In the genomic region with DNA sequence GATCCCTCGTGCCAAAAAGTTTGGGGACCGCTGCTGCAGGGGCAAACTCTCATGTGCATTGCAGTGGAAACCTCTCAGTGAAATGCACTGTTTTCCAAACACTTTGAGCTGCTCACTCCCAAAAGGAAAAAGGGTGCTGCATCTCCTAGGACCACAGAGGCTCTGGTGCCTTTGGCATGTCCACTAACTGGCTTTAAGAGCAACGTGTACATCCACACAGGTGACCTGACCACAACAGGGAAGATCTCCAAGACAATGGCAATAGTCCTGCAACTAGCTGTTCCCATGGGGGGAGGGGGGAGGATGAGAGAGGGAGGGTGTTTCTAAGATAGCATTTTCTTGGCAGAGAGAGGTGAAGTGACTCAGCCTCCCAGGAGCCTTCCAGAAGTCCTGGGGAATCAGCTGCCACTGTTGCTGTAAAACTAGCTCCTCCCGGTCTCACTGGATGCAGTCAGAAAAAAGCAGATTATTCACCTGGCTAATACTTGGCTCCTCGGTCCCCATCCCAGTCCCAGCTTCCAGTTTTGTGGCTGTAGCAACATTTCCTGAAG, we compare ENCODE assay signal across 11 cellular contexts.
DNase-seq lines count a peak whose midpoint lies in the region; ATAC-seq lines count a peak whose summit lies in the region.
"Had no signal": no experiment of that assay in that cellular context is flagged by ENCODE, and none has a peak within 500 bp of the region (broad histone marks: within the 10 kb centered on the region; RNA-seq: fewer than 3 reads in every experiment).

No MANE protein-coding gene starts in this region.

- ATAC-seq in GM18517 (IDR thresholded peaks at IDR 0.05; ENCODE audit: unreplicated experiment), result no peak
- no peak for ATAC-seq in GM18909 (IDR thresholded peaks at IDR 0.05; ENCODE audit: poor library complexity, unreplicated experiment)
- ATAC-seq: GM12878 had no signal

- in situ Hi-C loops in ACHN (cut with HindIII; ENCODE audit: low pct_ligation_motif_present, low pct_unique_long_range_greater_than_20kb, low sequenced_read_pairs), result no loop called here

- DNase-seq in ACHN (peak; percentile 19), HPDE6-E6E7 (ENCODE audit: extremely low spot score) (peak; percentile 47), brain pericyte (ENCODE audit: low read depth, low spot score) (peak; percentile 50), islet precursor cell (peak; percentile 79), GDM1 (lab: John Stamatoyannopoulos, UW) (no peak), GOT3 (lab: John Stamatoyannopoulos, UW) (no peak)
- DNase-seq: BE2C, NCI-H2171 had no signal

Comparison
In these comparisons a context has a peak if more than half of its experiments do, and no peak if none do; other contexts are left out.
1. DNase-seq: peak in ACHN (single experiment), HPDE6-E6E7 (single experiment), brain pericyte (single experiment) and islet precursor cell (single experiment); none in GDM1 (single experiment) and GOT3 (single experiment).